Comparison of ENCODE assay signal across 24 cellular contexts in the genomic region with DNA sequence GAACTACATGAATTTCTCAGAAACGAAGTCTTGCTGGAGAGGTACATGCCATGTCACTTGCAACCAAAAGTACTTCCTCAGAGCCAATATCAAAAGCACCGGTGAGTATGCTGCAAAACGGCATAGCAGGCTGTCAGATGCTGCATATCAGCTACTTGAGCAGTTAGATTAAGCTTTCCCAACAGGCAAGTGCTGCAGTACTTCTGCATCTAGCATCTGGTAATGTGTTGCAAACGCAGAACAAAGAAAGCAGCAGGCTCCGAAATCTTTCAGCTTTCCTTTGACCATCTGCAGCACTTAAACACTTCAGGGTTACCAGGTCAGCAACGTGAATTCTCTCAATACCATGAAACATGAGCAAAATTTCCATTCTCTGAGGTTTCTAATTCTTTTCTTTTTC.
DNase-seq lines count a peak whose midpoint lies in the region; ATAC-seq and TF ChIP-seq lines count a peak whose summit lies in the region.
"Had no signal": no experiment of that assay in that cellular context is flagged by ENCODE, and none has a peak within 500 bp of the region (broad histone marks: within the 10 kb centered on the region; RNA-seq: fewer than 3 reads in every experiment).

No MANE protein-coding gene starts in this region.

- TF ChIP-seq CTCF in BJ (IDR thresholded peaks at IDR 0.05; ENCODE audit: insufficient read depth, low read depth, low read length) (no peak), hepatocyte (IDR thresholded peaks at IDR 0.05; ENCODE audit: poor library complexity) (no peak), RWPE1 (conservative IDR thresholded peaks at IDR 0.05; ENCODE audit: low read depth) (no peak), lower lobe of right lung (IDR thresholded peaks at IDR 0.05) (no peak), ascending aorta (IDR thresholded peaks at IDR 0.05) (no peak)

- H3K79me2 ChIP-seq in Karpas-422 (ENCODE audit: low read length) (no peaks in the 10 kb centered on the region), hepatocyte (no peaks in the 10 kb centered on the region)

- peak overlapping the region; percentile 22 for H3K4me2 ChIP-seq in Karpas-422 (ENCODE audit: low read depth, low read length, poor library complexity, severe bottlenecking)
- H3K4me2 ChIP-seq in hepatocyte: no peak overlapping the region
- H3K4me2 ChIP-seq: SK-N-SH had no signal

- H3K9me2 ChIP-seq in Karpas-422 (replicated peaks; ENCODE audit: insufficient read depth, low read length) (no peaks in the 10 kb centered on the region), hepatocyte (replicated peaks; ENCODE audit: insufficient read depth) (no peaks in the 10 kb centered on the region)
- H3K9me2 ChIP-seq: SK-N-SH had no signal

- peaks cover 8% of the 10 kb centered on the region for H3K4me1 ChIP-seq in Karpas-422 (ENCODE audit: low read length)
- peaks cover 15% of the 10 kb centered on the region for H3K4me1 ChIP-seq in hepatocyte (ENCODE audit: insufficient read depth)
- no peaks in the 10 kb centered on the region for H3K4me1 ChIP-seq in lower lobe of right lung
- H3K4me1 ChIP-seq in ascending aorta: no peaks in the 10 kb centered on the region
- H3K4me1 ChIP-seq: esophagus muscularis mucosa, left ventricle myocardium inferior, psoas muscle, tibial artery had no signal

- no peaks in the 10 kb centered on the region for H3K27me3 ChIP-seq in BJ (ENCODE audit: control insufficient read depth, insufficient read depth, low read length)
- no peaks in the 10 kb centered on the region for H3K27me3 ChIP-seq in Karpas-422 (ENCODE audit: low read length)
- H3K27me3 ChIP-seq in hepatocyte: no peaks in the 10 kb centered on the region
- no peaks in the 10 kb centered on the region for H3K27me3 ChIP-seq in lower lobe of right lung (ENCODE audit: low read depth)
- no peaks in the 10 kb centered on the region for H3K27me3 ChIP-seq in ascending aorta
- H3K27me3 ChIP-seq: esophagus muscularis mucosa, tibial artery had no signal

- WGBS in hepatocyte (ENCODE audit: low lambda C conversion rate, missing lambda C conversion rate): 46% methylated on average over 6 of the region's 6 CpGs

- H3K9ac ChIP-seq in Karpas-422 (ENCODE audit: low read length): no peak overlapping the region
- H3K9ac ChIP-seq: SK-N-SH had no signal

- intact Hi-C loops in lower lobe of right lung (cut with DNase I) (no loop called here), ascending aorta (cut with DNase I) (no loop called here)

- CTCF ChIA-PET in BJ (lab: Yijun Ruan, JAX): interaction anchor here (1.0 to 1.5 kb wide), 4 partner anchors 163 to 1204 kb away, joined by 3 to 6 read pairs (median 4); no protein-coding TSS in a partner anchor
- CTCF ChIA-PET in RWPE1 (lab: Yijun Ruan, JAX): interaction anchor here (0.5 to 1.5 kb wide), 2 partner anchors 761 to 1128 kb away, joined by 3 read pairs; no protein-coding TSS in a partner anchor

- ATAC-seq in lower lobe of right lung: no peak
- ATAC-seq: psoas muscle; stimulated activated naive CD8-positive, alpha-beta T cell treated with anti-CD3 and anti-CD28 coated beads, Interleukin-15, Interleukin-2, amounts not matched to agents 100 U/mL and 50 U/mL, for 24 hours had no signal

- H3K9me3 ChIP-seq in Karpas-422 (ENCODE audit: low read length) (no peaks in the 10 kb centered on the region), hepatocyte (ENCODE audit: low read depth) (no peaks in the 10 kb centered on the region), lower lobe of right lung (no peaks in the 10 kb centered on the region), ascending aorta (no peaks in the 10 kb centered on the region)
- H3K9me3 ChIP-seq: esophagus muscularis mucosa, left ventricle myocardium inferior, psoas muscle, SK-N-SH, tibial artery had no signal

- no peaks in the 10 kb centered on the region for H4K20me1 ChIP-seq in Karpas-422 (ENCODE audit: insufficient read depth, low read depth, low read length)
- no peaks in the 10 kb centered on the region for H4K20me1 ChIP-seq in hepatocyte (ENCODE audit: insufficient read depth, poor library complexity, severe bottlenecking)

- H3K27ac ChIP-seq in Karpas-422 (ENCODE audit: low read length) (no peak overlapping the region), hepatocyte (no peak overlapping the region), RWPE1 (no peak overlapping the region), lower lobe of right lung (no peak overlapping the region), ascending aorta (no peak overlapping the region)
- H3K27ac ChIP-seq: esophagus muscularis mucosa, left ventricle myocardium inferior, psoas muscle, tibial artery had no signal

- H3K4me3 ChIP-seq in BJ (ENCODE audit: low read depth, low read length) (no peak overlapping the region), Karpas-422 (ENCODE audit: low read length) (no peak overlapping the region), hepatocyte (no peak overlapping the region), lower lobe of right lung (no peak overlapping the region), ascending aorta (no peak overlapping the region)
- H3K4me3 ChIP-seq: esophagus muscularis mucosa, left ventricle myocardium inferior, psoas muscle, tibial artery had no signal

- H3K36me3 ChIP-seq in BJ (ENCODE audit: control insufficient read depth, insufficient read depth, low read length) (no peaks in the 10 kb centered on the region), Karpas-422 (ENCODE audit: insufficient read depth, low read length) (no peaks in the 10 kb centered on the region), hepatocyte (replicated peaks; ENCODE audit: insufficient read depth, low read depth) (no peaks in the 10 kb centered on the region), lower lobe of right lung (no peaks in the 10 kb centered on the region), ascending aorta (no peaks in the 10 kb centered on the region)
- H3K36me3 ChIP-seq: esophagus muscularis mucosa, left ventricle myocardium inferior, tibial artery had no signal

- POLR2A ChIA-PET in BJ (lab: Charles Lee): interaction anchor here (0.7 kb wide), 1 partner anchor 123 kb away, joined by 6 read pairs; no protein-coding TSS in a partner anchor
- POLR2A ChIA-PET in RWPE1 (lab: Yijun Ruan, JAX; ENCODE audit: low non-redundant PET): no interaction called here

- H2AFZ ChIP-seq in Karpas-422 (ENCODE audit: low read length) (no peak overlapping the region), hepatocyte (no peak overlapping the region)

- peak; percentile 37 for DNase-seq in BJ (ENCODE audit: low read depth)
- no peak for DNase-seq in Karpas-422
- DNase-seq in SK-N-DZ (ENCODE audit: low spot score): peak; percentile 47
- DNase-seq in hepatocyte (ENCODE audit: low spot score): peak; percentile 9
- DNase-seq in RWPE1 (ENCODE audit: low spot score): no peak
- no peak for DNase-seq in NCI-H187 treated with DMSO at 0.1 percent for 48 hours (lab: John Stamatoyannopoulos, UW)
- DNase-seq in lower lobe of right lung: no peak
- DNase-seq in ascending aorta (ENCODE audit: low spot score in 2 of 2): no peak
- DNase-seq: activated CD4-positive, alpha-beta memory T cell treated with anti-CD3 and anti-CD28 coated beads, Interleukin-2, amount 10 ng/mL, durations not matched to agents 7 days and 5 days; activated gamma-delta T cell treated with Interleukin-2 at 50 U/mL for 16 hours; activated T-cell treated with anti-CD3 and anti-CD28 coated beads for 4 hours; amygdala; HCEC 1CT; left ventricle myocardium inferior; midbrain; NCI-H1436 treated with DMSO at 0.1 percent for 48 hours; NCI-H226; nephron progenitor cell; psoas muscle; SK-N-SH; small intestine; stimulated activated naive CD8-positive, alpha-beta T cell treated with anti-CD3 and anti-CD28 coated beads, Interleukin-15, Interleukin-2, amounts not matched to agents 100 U/mL and 50 U/mL, for 24 hours; tibial artery had no signal

Comparison
In these comparisons a context has a peak if more than half of its experiments do, and no peak if none do; other contexts are left out.
1. DNase-seq: peak in BJ (single experiment), SK-N-DZ (single experiment) and hepatocyte (single experiment); none in Karpas-422 (single experiment), RWPE1 (single experiment), NCI-H187 treated with DMSO at 0.1 percent for 48 hours (single experiment), lower lobe of right lung (single experiment) and ascending aorta (0 of 2).